Comparison of ENCODE assay signal across 39 cellular contexts in genomic region chr5:163890211-163890610, GRCh38.
"Had no signal": no experiment of that assay in that cellular context is flagged by ENCODE, and none has a peak within 500 bp of the region (broad histone marks: within the 10 kb centered on the region; RNA-seq: fewer than 3 reads in every experiment).

No MANE protein-coding gene starts in this region.

- H3K9me3 Mint-ChIP-seq: activated naive CD4-positive, alpha-beta T cell treated with anti-CD3 and anti-CD28 coated beads for 36 hours; activated naive CD4-positive, alpha-beta T cell treated with anti-CD3 and anti-CD28 coated beads, Interleukin-2, amount 10 ng/mL, durations not matched to agents 7 days and 5 days; activated naive CD8-positive, alpha-beta T cell treated with anti-CD3 and anti-CD28 coated beads, Interleukin-2, amount 10 ng/mL, durations not matched to agents 7 days and 5 days; activated T-cell treated with anti-CD3 and anti-CD28 coated beads, Interleukin-2, amount 50 U/mL, for 24 hours; activated T-helper 1 cell treated with anti-CD3 and anti-CD28 coated beads, Interleukin-12 subunit alpha, Interleukin-12 subunit beta, Interleukin-2, Interleukin-4 antibody, amounts not matched to agents 30 ng/mL and 10 ng/mL and 1 ng/mL, durations not matched to agents 14 hours and 24 hours and 36 hours; activated T-helper 2 cell treated with anti-CD3 and anti-CD28 coated beads, Interferon-gamma antibody, Interleukin-2, Interleukin-4, amounts not matched to agents 10 μg/mL and 5 μg/mL and 100 μg/mL, durations not matched to agents 14 hours and 24 hours and 36 hours; central memory CD8-positive, alpha-beta T cell had no signal

- H3K4me3 ChIP-seq: adrenal gland, ascending aorta, body of pancreas, breast epithelium, cardiac muscle cell had no signal

- H3K27ac ChIP-seq: adrenal gland, ascending aorta, body of pancreas, brain microvascular endothelial cell, breast epithelium, cardiac muscle cell had no signal

- H3K4me1 ChIP-seq: adrenal gland, ascending aorta, body of pancreas, breast epithelium had no signal

- H3K36me3 Mint-ChIP-seq: activated naive CD4-positive, alpha-beta T cell treated with anti-CD3 and anti-CD28 coated beads, Interleukin-2, amount 10 ng/mL, durations not matched to agents 7 days and 5 days; activated naive CD4-positive, alpha-beta T cell treated with anti-CD3 and anti-CD28 coated beads, Interleukin-2, amount 50 U/mL, for 24 hours; activated naive CD4-positive, alpha-beta T cell treated with anti-CD3 and anti-CD28 coated beads, Interleukin-2, amount 50 U/mL, for 72 hours; activated naive CD8-positive, alpha-beta T cell; activated naive CD8-positive, alpha-beta T cell treated with anti-CD3 and anti-CD28 coated beads for 36 hours; activated naive CD8-positive, alpha-beta T cell treated with anti-CD3 and anti-CD28 coated beads, Interleukin-2, amount 10 ng/mL, durations not matched to agents 7 days and 5 days; brain had no signal

- H3K9me3 ChIP-seq: adrenal gland, ascending aorta, body of pancreas, breast epithelium had no signal

- H3K36me3 ChIP-seq: adrenal gland, ascending aorta, brain microvascular endothelial cell, breast epithelium, cardiac muscle cell had no signal

- ATAC-seq: activated naive CD4-positive, alpha-beta T cell treated with anti-CD3 and anti-CD28 coated beads, Interleukin-2, amount 50 U/mL, for 72 hours; activated naive CD8-positive, alpha-beta T cell treated with anti-CD3 and anti-CD28 coated beads, Interleukin-2, amount 50 U/mL, for 24 hours; activated T-cell treated with anti-CD3 and anti-CD28 coated beads, Interleukin-2, amount 50 U/mL, for 4 hours; activated T-cell treated with anti-CD3 and anti-CD28 coated beads, Interleukin-2, amount 50 U/mL, for 72 hours; activated T-helper 17 cell treated with anti-CD3 and anti-CD28 coated beads, Interleukin-2, amount 50 U/mL, for 72 hours; body of pancreas had no signal

- H3K4me1 Mint-ChIP-seq: activated naive CD4-positive, alpha-beta T cell treated with anti-CD3 and anti-CD28 coated beads, Interleukin-2, amount 10 ng/mL, durations not matched to agents 7 days and 5 days; activated naive CD4-positive, alpha-beta T cell treated with anti-CD3 and anti-CD28 coated beads, Interleukin-2, amount 50 U/mL, for 24 hours; activated naive CD8-positive, alpha-beta T cell treated with anti-CD3 and anti-CD28 coated beads for 36 hours; activated naive CD8-positive, alpha-beta T cell treated with anti-CD3 and anti-CD28 coated beads, Interleukin-2, amount 10 ng/mL, durations not matched to agents 7 days and 5 days; activated T-helper 17 cell treated with anti-CD3 and anti-CD28 coated beads, Interleukin-2, amount 50 U/mL, for 72 hours; central memory CD8-positive, alpha-beta T cell had no signal

- H3K27me3 ChIP-seq: adrenal gland, ascending aorta, body of pancreas, brain microvascular endothelial cell, breast epithelium, cardiac muscle cell had no signal

- H3K27ac Mint-ChIP-seq: activated naive CD4-positive, alpha-beta T cell treated with anti-CD3 and anti-CD28 coated beads for 36 hours; activated naive CD4-positive, alpha-beta T cell treated with anti-CD3 and anti-CD28 coated beads, Interleukin-2, amount 10 ng/mL, durations not matched to agents 7 days and 5 days; activated naive CD4-positive, alpha-beta T cell treated with anti-CD3 and anti-CD28 coated beads, Interleukin-2, amount 50 U/mL, for 24 hours; activated naive CD4-positive, alpha-beta T cell treated with anti-CD3 and anti-CD28 coated beads, Interleukin-2, amount 50 U/mL, for 72 hours; activated naive CD8-positive, alpha-beta T cell; activated naive CD8-positive, alpha-beta T cell treated with anti-CD3 and anti-CD28 coated beads for 36 hours; activated naive CD8-positive, alpha-beta T cell treated with anti-CD3 and anti-CD28 coated beads, Interleukin-2, amount 10 ng/mL, durations not matched to agents 7 days and 5 days; activated naive CD8-positive, alpha-beta T cell treated with anti-CD3 and anti-CD28 coated beads, Interleukin-2, amount 50 U/mL, for 24 hours; activated T-cell treated with anti-CD3 and anti-CD28 coated beads, Interleukin-2, amount 50 U/mL, for 24 hours; activated T-cell treated with anti-CD3 and anti-CD28 coated beads, Interleukin-2, amount 50 U/mL, for 72 hours; activated T-helper 1 cell treated with anti-CD3 and anti-CD28 coated beads, Interleukin-12 subunit alpha, Interleukin-12 subunit beta, Interleukin-2, Interleukin-4 antibody, amounts not matched to agents 30 ng/mL and 10 ng/mL and 1 ng/mL, durations not matched to agents 14 hours and 24 hours and 36 hours; activated T-helper 17 cell treated with anti-CD3 and anti-CD28 coated beads, Interleukin-2, amount 50 U/mL, for 72 hours; activated T-helper 2 cell treated with anti-CD3 and anti-CD28 coated beads, Interferon-gamma antibody, Interleukin-2, Interleukin-4, amounts not matched to agents 10 μg/mL and 5 μg/mL and 100 μg/mL, durations not matched to agents 14 hours and 24 hours and 36 hours; brain had no signal

- DNase-seq: activated effector memory CD4-positive, alpha-beta T cell treated with anti-CD3 and anti-CD28 coated beads, Interleukin-2, amount 50 U/mL, for 16 hours; activated effector memory CD4-positive, alpha-beta T cell treated with Interleukin-2 at 50 U/mL for 16 hours; activated gamma-delta T cell; activated gamma-delta T cell treated with Interleukin-2 at 50 U/mL for 16 hours; activated naive CD4-positive, alpha-beta T cell; activated naive CD4-positive, alpha-beta T cell treated with anti-CD3 and anti-CD28 coated beads for 36 hours; activated naive CD4-positive, alpha-beta T cell treated with anti-CD3 and anti-CD28 coated beads, Interleukin-2, amount 10 ng/mL, durations not matched to agents 7 days and 5 days; activated naive CD4-positive, alpha-beta T cell treated with anti-CD3 and anti-CD28 coated beads, Interleukin-2, amount 50 U/mL, for 16 hours; activated naive CD4-positive, alpha-beta T cell treated with Interleukin-2 at 50 U/mL for 16 hours; activated naive CD8-positive, alpha-beta T cell treated with anti-CD3 and anti-CD28 coated beads for 36 hours; activated naive CD8-positive, alpha-beta T cell treated with anti-CD3 and anti-CD28 coated beads, Interleukin-2, amount 10 ng/mL, durations not matched to agents 7 days and 5 days; activated naive CD8-positive, alpha-beta T cell treated with anti-CD3 and anti-CD28 coated beads, Interleukin-2, amount 50 U/mL, for 24 hours; activated T-cell treated with anti-CD3 and anti-CD28 coated beads, Interleukin-2, amount 50 U/mL, for 1 hour; activated T-cell treated with anti-CD3 and anti-CD28 coated beads, Interleukin-2, amount 50 U/mL, for 24 hours; activated T-cell treated with anti-CD3 and anti-CD28 coated beads, Interleukin-2, amount 50 U/mL, for 4 hours; activated T-cell treated with anti-CD3 and anti-CD28 coated beads, Interleukin-2, amount 50 U/mL, for 48 hours; activated T-cell treated with anti-CD3 and anti-CD28 coated beads, Interleukin-2, amount 50 U/mL, for 72 hours; adrenal gland; amniotic stem cell; amygdala; anterior cingulate cortex; aorta; body of pancreas; brain microvascular endothelial cell; caudate nucleus; central memory CD4-positive, alpha-beta T cell; cerebellar nuclear complex had no signal

- FAIRE-seq: bronchial epithelial cell had no signal

- H3K4me3 Mint-ChIP-seq: activated naive CD4-positive, alpha-beta T cell treated with anti-CD3 and anti-CD28 coated beads for 36 hours; activated naive CD4-positive, alpha-beta T cell treated with anti-CD3 and anti-CD28 coated beads, Interleukin-2, amount 10 ng/mL, durations not matched to agents 7 days and 5 days; activated naive CD4-positive, alpha-beta T cell treated with anti-CD3 and anti-CD28 coated beads, Interleukin-2, amount 50 U/mL, for 24 hours; activated naive CD8-positive, alpha-beta T cell; activated naive CD8-positive, alpha-beta T cell treated with anti-CD3 and anti-CD28 coated beads for 36 hours; activated naive CD8-positive, alpha-beta T cell treated with anti-CD3 and anti-CD28 coated beads, Interleukin-2, amount 10 ng/mL, durations not matched to agents 7 days and 5 days; activated naive CD8-positive, alpha-beta T cell treated with anti-CD3 and anti-CD28 coated beads, Interleukin-2, amount 50 U/mL, for 24 hours; activated T-cell treated with anti-CD3 and anti-CD28 coated beads, Interleukin-2, amount 50 U/mL, for 24 hours; activated T-cell treated with anti-CD3 and anti-CD28 coated beads, Interleukin-2, amount 50 U/mL, for 4 hours; activated T-cell treated with anti-CD3 and anti-CD28 coated beads, Interleukin-2, amount 50 U/mL, for 72 hours; activated T-helper 1 cell treated with anti-CD3 and anti-CD28 coated beads, Interleukin-12 subunit alpha, Interleukin-12 subunit beta, Interleukin-2, Interleukin-4 antibody, amounts not matched to agents 30 ng/mL and 10 ng/mL and 1 ng/mL, durations not matched to agents 14 hours and 24 hours and 36 hours; activated T-helper 17 cell treated with anti-CD3 and anti-CD28 coated beads, Interleukin-2, amount 50 U/mL, for 72 hours; brain; central memory CD8-positive, alpha-beta T cell had no signal

- H3K27me3 Mint-ChIP-seq: activated naive CD4-positive, alpha-beta T cell treated with anti-CD3 and anti-CD28 coated beads, Interleukin-2, amount 10 ng/mL, durations not matched to agents 7 days and 5 days; activated naive CD4-positive, alpha-beta T cell treated with anti-CD3 and anti-CD28 coated beads, Interleukin-2, amount 50 U/mL, for 24 hours; activated naive CD8-positive, alpha-beta T cell; activated naive CD8-positive, alpha-beta T cell treated with anti-CD3 and anti-CD28 coated beads for 36 hours; activated naive CD8-positive, alpha-beta T cell treated with anti-CD3 and anti-CD28 coated beads, Interleukin-2, amount 10 ng/mL, durations not matched to agents 7 days and 5 days; activated naive CD8-positive, alpha-beta T cell treated with anti-CD3 and anti-CD28 coated beads, Interleukin-2, amount 50 U/mL, for 24 hours; activated T-cell treated with anti-CD3 and anti-CD28 coated beads, Interleukin-2, amount 50 U/mL, for 24 hours; activated T-helper 17 cell treated with anti-CD3 and anti-CD28 coated beads, Interleukin-2, amount 50 U/mL, for 72 hours; brain; central memory CD8-positive, alpha-beta T cell had no signal
